ENCODE assay signal across 29 cellular contexts in genomic region chr12:47841910-47842309, GRCh38. TPM values are rescaled to one million over a fixed set of nuclear protein-coding genes. Genes with fewer than 3 reads are reported as not detected.
A peak's percentile ranks its signal among the peaks of the same experiment; 100 is the strongest.
DNase-seq lines count a peak whose midpoint lies in the region; ATAC-seq, FAIRE-seq and TF ChIP-seq lines count a peak whose summit lies in the region.
"Had no signal": no experiment of that assay in that cellular context is flagged by ENCODE, and none has a peak within 500 bp of the region (broad histone marks: within the 10 kb centered on the region; RNA-seq: fewer than 3 reads in every experiment).

No MANE protein-coding gene starts in this region.

- no peak overlapping the region for H4K8ac ChIP-seq in trophoblast cell (ENCODE audit: low read depth, low read length)

- POLR2A ChIA-PET in K562 (lab: Yijun Ruan, JAX), result interaction anchor here (0.7 to 1.6 kb wide), 4 partner anchors 8 to 120 kb away, joined by 3 to 6 read pairs (median 4); no protein-coding TSS in a partner anchor

- H3K9me1 ChIP-seq in K562 (ENCODE audit: control insufficient read depth, insufficient read depth, low read length), result peaks cover 4% of the 10 kb centered on the region

- in situ Hi-C loops in K562 (cut with MboI), result no loop called here

- peak overlapping the region; percentile 63 for H3K27ac Mint-ChIP-seq in activated CD4-positive, alpha-beta T cell treated with anti-CD3 and anti-CD28 coated beads, Interleukin-2, amount 10 ng/mL, durations not matched to agents 24 days and 14 days
- no peak overlapping the region for H3K27ac Mint-ChIP-seq in Calu3 (ENCODE audit: unreplicated experiment)
- H3K27ac Mint-ChIP-seq: activated CD4-positive, alpha-beta T cell treated with anti-CD3 and anti-CD28 coated beads, Interleukin-2, amount 10 ng/mL, durations not matched to agents 7 days and 5 days; activated naive CD8-positive, alpha-beta T cell treated with anti-CD3 and anti-CD28 coated beads, Interleukin-2, amount 10 ng/mL, durations not matched to agents 7 days and 5 days; CD4-positive, alpha-beta memory T cell; H9 had no signal

- H2AK5ac ChIP-seq in trophoblast cell (ENCODE audit: low read length), result no peak overlapping the region

- H2AFZ ChIP-seq in K562 (ENCODE audit: low read depth, low read length) (no peak overlapping the region), smooth muscle cell (ENCODE audit: low read depth) (no peak overlapping the region), trophoblast cell (ENCODE audit: insufficient read depth, low read length, poor library complexity) (no peak overlapping the region)

- no peak overlapping the region for H3K23ac ChIP-seq in trophoblast cell (ENCODE audit: low read length)

- WGBS in K562 (ENCODE audit: insufficient coverage, low coverage, missing lambda C conversion rate), result 11% methylated on average over 4 of the region's 4 CpGs
- WGBS in smooth muscle cell (ENCODE audit: low lambda C conversion rate), result 51% methylated on average over 4 of the region's 4 CpGs
- WGBS in trophoblast cell (ENCODE audit: extremely low coverage, insufficient coverage, insufficient read length), result no CpG with 5 or more reads among the region's 4 CpGs
- WGBS in heart left ventricle, 4 donors, result 59 to 70% (median 62%) methylated on average over 4 of the region's 4 CpGs

- TF ChIP-seq EP300 in K562 (IDR thresholded peaks at IDR 0.05; ENCODE audit: low read length), result no peak

- peaks cover 7% of the 10 kb centered on the region for H3F3A ChIP-seq in smooth muscle cell (ENCODE audit: low read depth)

- H3K4me1 Mint-ChIP-seq in activated CD4-positive, alpha-beta T cell treated with anti-CD3 and anti-CD28 coated beads, Interleukin-2, amount 10 ng/mL, durations not matched to agents 24 days and 14 days, result peaks cover 33% of the 10 kb centered on the region
- no peaks in the 10 kb centered on the region for H3K4me1 Mint-ChIP-seq in Calu3 (ENCODE audit: low read depth, unreplicated experiment)

- H3K36me3 Mint-ChIP-seq in activated CD4-positive, alpha-beta T cell treated with anti-CD3 and anti-CD28 coated beads, Interleukin-2, amount 10 ng/mL, durations not matched to agents 24 days and 14 days (ENCODE audit: low read depth), result peaks cover 45% of the 10 kb centered on the region
- peaks cover 5% of the 10 kb centered on the region for H3K36me3 Mint-ChIP-seq in Calu3 (ENCODE audit: insufficient read depth, unreplicated experiment)
- H3K36me3 Mint-ChIP-seq: CD4-positive, alpha-beta memory T cell had no signal

- no peak for TF ChIP-seq RAD21 in K562 (CRISPR knock-in tag; conservative IDR thresholded peaks at IDR 0.05 in 1 of 2, IDR thresholded peaks at IDR 0.05 in 1 of 2)

- no peak for DNase-seq in activated CD4-positive, alpha-beta T cell treated with anti-CD3 and anti-CD28 coated beads, Interleukin-2, amount 10 ng/mL, durations not matched to agents 24 days and 14 days
- DNase-seq in activated CD4-positive, alpha-beta T cell treated with anti-CD3 and anti-CD28 coated beads, Interleukin-2, amount 50 U/mL, for 48 hours, result no peak
- no peak for DNase-seq in K562 (ENCODE audit: extremely low read depth in 1 of 4, low spot score in 3 of 4)
- DNase-seq in islet precursor cell, result peak; percentile 46
- DNase-seq in smooth muscle cell (lab: John Stamatoyannopoulos, UW; ENCODE audit: unreplicated experiment), result no peak
- no peak for DNase-seq in trophoblast cell
- no peak for DNase-seq in heart left ventricle
- DNase-seq in Calu3, result no peak
- DNase-seq: 8988T; activated CD4-positive, alpha-beta T cell treated with anti-CD3 and anti-CD28 coated beads, Interleukin-2, amount 10 ng/mL, durations not matched to agents 7 days and 5 days; activated naive CD8-positive, alpha-beta T cell treated with anti-CD3 and anti-CD28 coated beads, Interleukin-2, amount 10 ng/mL, durations not matched to agents 7 days and 5 days; CD4-positive, alpha-beta memory T cell; central memory CD4-positive, alpha-beta T cell; esophagus squamous epithelium; GDM1; H9; mucosa of descending colon; NCI-H1105; NCI-H2029; NCI-H526 treated with DMSO at 0.1 percent for 48 hours; Peyer's patch; SHP77 treated with DMSO at 0.1 percent for 48 hours; stimulated activated CD4-positive, alpha-beta T cell treated with anti-CD3 and anti-CD28 coated beads, Interleukin-4, amount 100 ng/mL, for 4 hours; stimulated activated naive CD4-positive, alpha-beta T cell; uterus had no signal

- ATAC-seq in K562 (no peak), heart left ventricle (no peak)
- ATAC-seq: mucosa of descending colon, sciatic nerve had no signal

- H2BK120ac ChIP-seq in trophoblast cell (ENCODE audit: insufficient read depth, low read length, poor library complexity), result no peak overlapping the region

- no peak overlapping the region for H2BK5ac ChIP-seq in trophoblast cell (ENCODE audit: low read depth, low read length, poor library complexity)

- no peak overlapping the region for H4K91ac ChIP-seq in trophoblast cell (ENCODE audit: low read depth, low read length)

- no peaks in the 10 kb centered on the region for H3K36me3 ChIP-seq in K562 (ENCODE audit: control insufficient read depth, insufficient read depth, low read length)
- H3K36me3 ChIP-seq in smooth muscle cell (ENCODE audit: low read depth), result no peaks in the 10 kb centered on the region
- no peaks in the 10 kb centered on the region for H3K36me3 ChIP-seq in trophoblast cell (ENCODE audit: control insufficient read depth in 1 of 2, insufficient read depth in 2 of 2, low read length in 2 of 2)
- H3K36me3 ChIP-seq in heart left ventricle, result peaks cover 0 to 8% (median 0%) of the 10 kb centered on the region in 9 donors
- H3K36me3 ChIP-seq: uterus had no signal

- no peaks in the 10 kb centered on the region for H3K79me2 ChIP-seq in K562 (ENCODE audit: control insufficient read depth, insufficient read depth, low read length)
- H3K79me2 ChIP-seq in smooth muscle cell (ENCODE audit: low read depth), result no peaks in the 10 kb centered on the region
- no peaks in the 10 kb centered on the region for H3K79me2 ChIP-seq in trophoblast cell (ENCODE audit: control insufficient read depth, insufficient read depth, low read length, poor library complexity)

- TF ChIP-seq CTCF in K562 (IDR thresholded peaks at IDR 0.05 in 2 of 3, conservative IDR thresholded peaks at IDR 0.05 in 1 of 3; ENCODE audit: insufficient read depth in 2 of 3, low read depth in 1 of 3, low read length in 3 of 3), result no peak
- no peak for TF ChIP-seq CTCF in smooth muscle cell (IDR thresholded peaks at IDR 0.05; ENCODE audit: borderline replicate concordance, insufficient read depth, poor library complexity, severe bottlenecking)
- no peak for TF ChIP-seq CTCF in heart left ventricle (IDR thresholded peaks at IDR 0.05)
- no peak for TF ChIP-seq CTCF in Calu3 (IDR thresholded peaks at IDR 0.05; ENCODE audit: unreplicated experiment)

- H3K79me1 ChIP-seq in trophoblast cell (ENCODE audit: low read length), result no peaks in the 10 kb centered on the region

- no peaks in the 10 kb centered on the region for H3K27me3 Mint-ChIP-seq in activated CD4-positive, alpha-beta T cell treated with anti-CD3 and anti-CD28 coated beads, Interleukin-2, amount 10 ng/mL, durations not matched to agents 24 days and 14 days
- peaks cover 12% of the 10 kb centered on the region for H3K27me3 Mint-ChIP-seq in Calu3 (ENCODE audit: unreplicated experiment)
- H3K27me3 Mint-ChIP-seq: activated CD4-positive, alpha-beta T cell treated with anti-CD3 and anti-CD28 coated beads, Interleukin-2, amount 10 ng/mL, durations not matched to agents 7 days and 5 days; activated naive CD8-positive, alpha-beta T cell treated with anti-CD3 and anti-CD28 coated beads, Interleukin-2, amount 10 ng/mL, durations not matched to agents 7 days and 5 days had no signal

- H3K4me1 ChIP-seq in K562 (replicated peaks in 1 of 2; ENCODE audit: control insufficient read depth in 2 of 2, insufficient read depth in 2 of 2, low read length in 2 of 2), result peaks cover 11 to 14% of the 10 kb centered on the region in 2 experiments
- H3K4me1 ChIP-seq in smooth muscle cell (ENCODE audit: low read depth), result peaks cover 8% of the 10 kb centered on the region
- H3K4me1 ChIP-seq in trophoblast cell (ENCODE audit: control insufficient read depth in 1 of 2, insufficient read depth in 2 of 2, low read length in 2 of 2), result peaks cover 2 to 5% of the 10 kb centered on the region in 2 experiments
- H3K4me1 ChIP-seq in heart left ventricle, result peaks cover 0 to 22% (median 11%) of the 10 kb centered on the region in 12 donors
- H3K4me1 ChIP-seq: uterus had no signal

- no peak overlapping the region for H3K4me3 ChIP-seq in K562
- H3K4me3 ChIP-seq in smooth muscle cell, result no peak overlapping the region
- no peak overlapping the region for H3K4me3 ChIP-seq in trophoblast cell (ENCODE audit: low read depth, low read length)
- H3K4me3 ChIP-seq in heart left ventricle, result no peak overlapping the region
- H3K4me3 ChIP-seq: esophagus squamous epithelium, mucosa of descending colon, Peyer's patch, suprapubic skin, uterus had no signal

- no peak for FAIRE-seq in K562 (lab: Jason Lieb, UNC)
- FAIRE-seq: islet of Langerhans had no signal

- H3K27ac ChIP-seq in K562 (ENCODE audit: extremely low read depth, low read depth, low read length) (no peak overlapping the region), smooth muscle cell (ENCODE audit: low read depth) (peak overlapping the region; percentile 76), trophoblast cell (ENCODE audit: low read depth, low read length) (no peak overlapping the region), heart left ventricle (no peak overlapping the region)
- H3K27ac ChIP-seq: esophagus squamous epithelium, Peyer's patch, suprapubic skin, uterus, VCaP had no signal

- H3K18ac ChIP-seq in trophoblast cell (ENCODE audit: low read length), result no peak overlapping the region

- intact Hi-C loops in activated CD4-positive, alpha-beta T cell treated with anti-CD3 and anti-CD28 coated beads, Interleukin-2, amount 10 ng/mL, durations not matched to agents 24 days and 14 days (cut with micrococcal nuclease), result no loop called here
- intact Hi-C loops in K562 (cut with micrococcal nuclease) (no loop called here), heart left ventricle (cut with DNase I) (loop anchor here in 1 of 10 donors (2.0 kb wide), 1 partner anchor 129 kb away; no protein-coding TSS in a partner anchor), Calu3 (cut with micrococcal nuclease; ENCODE audit: unreplicated experiment) (no loop called here)

- H3K4me2 ChIP-seq in K562 (ENCODE audit: insufficient read depth, low read length) (no peak overlapping the region; the same call in 1 of the 2 replicates), smooth muscle cell (peak overlapping the region; percentile 69), trophoblast cell (ENCODE audit: low read length) (no peak overlapping the region)

- TF ChIP-seq POLR2A in K562 (conservative IDR thresholded peaks at IDR 0.05) (no peak), heart left ventricle (IDR thresholded peaks at IDR 0.05) (no peak)

- H3K9ac ChIP-seq in K562 (ENCODE audit: insufficient read depth in 1 of 2, low read depth in 2 of 2, low read length in 2 of 2) (no peak overlapping the region; a peak in 1 of 4 replicates), smooth muscle cell (ENCODE audit: low read depth) (no peak overlapping the region), trophoblast cell (ENCODE audit: low read length) (no peak overlapping the region)

- no peak overlapping the region for H2BK12ac ChIP-seq in trophoblast cell (ENCODE audit: low read length)

- no peak overlapping the region for H3K4ac ChIP-seq in trophoblast cell (ENCODE audit: low read depth, low read length)

- H4K12ac ChIP-seq in trophoblast cell (ENCODE audit: low read depth, low read length), result no peak overlapping the region

- H3K27me3 ChIP-seq in K562 (ENCODE audit: control insufficient read depth in 2 of 2, insufficient read depth in 2 of 2, low read length in 2 of 2) (peaks cover 0 to 6% of the 10 kb centered on the region in 2 experiments; a peak in 1 of 5 replicates), smooth muscle cell (ENCODE audit: low read depth) (no peaks in the 10 kb centered on the region), trophoblast cell (ENCODE audit: insufficient read depth, low read length) (no peaks in the 10 kb centered on the region), heart left ventricle (no peaks in the 10 kb centered on the region)
- H3K27me3 ChIP-seq: esophagus squamous epithelium, Peyer's patch, suprapubic skin, uterus had no signal

- H3K14ac ChIP-seq in trophoblast cell (ENCODE audit: low read length), result no peak overlapping the region

- H3K4me3 Mint-ChIP-seq in activated CD4-positive, alpha-beta T cell treated with anti-CD3 and anti-CD28 coated beads, Interleukin-2, amount 10 ng/mL, durations not matched to agents 24 days and 14 days, result no peak overlapping the region
- no peak overlapping the region for H3K4me3 Mint-ChIP-seq in Calu3 (ENCODE audit: low read depth, unreplicated experiment)
- H3K4me3 Mint-ChIP-seq: activated CD4-positive, alpha-beta T cell treated with anti-CD3 and anti-CD28 coated beads, Interleukin-2, amount 10 ng/mL, durations not matched to agents 7 days and 5 days; activated naive CD8-positive, alpha-beta T cell treated with anti-CD3 and anti-CD28 coated beads, Interleukin-2, amount 10 ng/mL, durations not matched to agents 7 days and 5 days; CD4-positive, alpha-beta memory T cell; H9 had no signal

- H3K9me3 ChIP-seq in K562 (replicated peaks; ENCODE audit: control insufficient read depth, insufficient read depth, low read depth, low read length) (no peaks in the 10 kb centered on the region), smooth muscle cell (replicated peaks; ENCODE audit: low read depth) (no peaks in the 10 kb centered on the region), trophoblast cell (ENCODE audit: insufficient read depth, low read depth, low read length) (no peaks in the 10 kb centered on the region), heart left ventricle (no peaks in the 10 kb centered on the region)
- H3K9me3 ChIP-seq: esophagus squamous epithelium, mucosa of descending colon, Peyer's patch, suprapubic skin, uterus had no signal

- CTCF ChIA-PET in K562 (lab: Yijun Ruan, JAX; ENCODE audit: low intra/inter-chr PET ratio), result interaction anchor here (1.0 kb wide), 1 partner anchor 100 kb away, joined by 4 read pairs; no protein-coding TSS in a partner anchor
- CTCF ChIA-PET in Calu3 (lab: Charles Lee), result no interaction called here

- no peaks in the 10 kb centered on the region for H4K20me1 ChIP-seq in K562 (replicated peaks; ENCODE audit: control insufficient read depth, insufficient read depth, low read length)
- no peaks in the 10 kb centered on the region for H4K20me1 ChIP-seq in smooth muscle cell (ENCODE audit: low read depth)

- no TSS peak for BruUV-seq in K562 (replicated peaks; lab: Mats Ljungman, UMichigan)
- BruUV-seq in Calu3 (replicated peaks; lab: Mats Ljungman, UMichigan), result no TSS peak

- no peaks in the 10 kb centered on the region for H3K9me3 Mint-ChIP-seq in activated CD4-positive, alpha-beta T cell treated with anti-CD3 and anti-CD28 coated beads, Interleukin-2, amount 10 ng/mL, durations not matched to agents 24 days and 14 days
- no peaks in the 10 kb centered on the region for H3K9me3 Mint-ChIP-seq in Calu3 (ENCODE audit: low read depth, unreplicated experiment)
- H3K9me3 Mint-ChIP-seq: activated CD4-positive, alpha-beta T cell treated with anti-CD3 and anti-CD28 coated beads, Interleukin-2, amount 10 ng/mL, durations not matched to agents 7 days and 5 days; activated naive CD8-positive, alpha-beta T cell treated with anti-CD3 and anti-CD28 coated beads, Interleukin-2, amount 10 ng/mL, durations not matched to agents 7 days and 5 days; CD4-positive, alpha-beta memory T cell; H9 had no signal

RNA-seq across cellular contexts. Expression of gene HDAC7, which starts 22.2 kb away (rescaled TPM):
- total RNA-seq in activated CD4-positive, alpha-beta T cell treated with anti-CD3 and anti-CD28 coated beads, Interleukin-2, amount 10 ng/mL, durations not matched to agents 24 days and 14 days, result 405 and 419 TPM in 2 replicates
- 123 and 300 TPM in 2 replicates for total RNA-seq in K562 (2011; cell fraction: chromatin; rRNA removed; ENCODE audit: low replicate concordance)
- 143 and 147 TPM in 2 replicates for total RNA-seq in K562 (2011; cell fraction: nucleolus; rRNA removed)
- total RNA-seq in K562 (2011; cell fraction: nucleoplasm; rRNA removed), result 123 and 161 TPM in 2 replicates
- total RNA-seq in K562 (2014; rRNA removed) (38.4 and 57.4 TPM in 2 replicates), K562 (2014; rRNA removed; fragmentation: Illumina TruSeq; extraction: Trizol) (22.2 and 30.2 TPM in 2 replicates), K562 (2015; rRNA removed; fragmentation: Illumina TruSeq; extraction: Trizol) (26.7 and 28.2 TPM in 2 replicates), K562 (2021) (119 and 129 TPM in 2 replicates), smooth muscle cell (19.3 and 24.1 TPM in 2 replicates), heart left ventricle (10 to 100 TPM; 27.4 to 63.0 (median 38.6) TPM), Calu3 (2022) (41.8 and 44.0 TPM in 2 replicates)
- polyA plus RNA-seq in K562 (2011; rRNA removed) (31.1 and 33.7 TPM in 2 replicates), K562 (2014; fragmentation: Illumina TruSeq; extraction: Trizol) (71.9 and 82.7 TPM in 2 replicates), K562 (2014; fragmentation: Nextera tagmentation; extraction: Ambion mirVana) (1 to 10 TPM; 2.5 to 3.8 TPM), K562 (2014; rRNA removed) (78.0 and 82.7 TPM in 2 replicates), smooth muscle cell (32.4 and 47.0 TPM in 2 replicates), heart left ventricle (10 to 100 TPM; 42.2 to 43.9 TPM)
- 20.6 and 43.9 TPM in 2 replicates for polyA plus RNA-seq in K562 (2011; cell fraction: cytosol; rRNA removed)
- polyA plus RNA-seq in K562 (2011; cell fraction: nucleus; rRNA removed), result 215 and 430 TPM in 2 replicates
- polyA plus RNA-seq in K562 (2012), result 67.8 and 112 TPM in 2 replicates
- polyA minus RNA-seq in K562 (2011; rRNA and poly(A)+ RNA removed), result 8.5 and 12.0 TPM in 2 replicates
- 28.2 and 32.6 TPM in 2 replicates for polyA minus RNA-seq in K562 (2011; cell fraction: cytosol; rRNA and poly(A)+ RNA removed)
- polyA minus RNA-seq in K562 (2011; cell fraction: nucleus; rRNA and poly(A)+ RNA removed), result 41.2 and 50.1 TPM in 2 replicates
- 47.8 and 51.3 TPM in 2 replicates for polyA plus RNA-seq in trophoblast cell (2013)
